In the genomic region with DNA sequence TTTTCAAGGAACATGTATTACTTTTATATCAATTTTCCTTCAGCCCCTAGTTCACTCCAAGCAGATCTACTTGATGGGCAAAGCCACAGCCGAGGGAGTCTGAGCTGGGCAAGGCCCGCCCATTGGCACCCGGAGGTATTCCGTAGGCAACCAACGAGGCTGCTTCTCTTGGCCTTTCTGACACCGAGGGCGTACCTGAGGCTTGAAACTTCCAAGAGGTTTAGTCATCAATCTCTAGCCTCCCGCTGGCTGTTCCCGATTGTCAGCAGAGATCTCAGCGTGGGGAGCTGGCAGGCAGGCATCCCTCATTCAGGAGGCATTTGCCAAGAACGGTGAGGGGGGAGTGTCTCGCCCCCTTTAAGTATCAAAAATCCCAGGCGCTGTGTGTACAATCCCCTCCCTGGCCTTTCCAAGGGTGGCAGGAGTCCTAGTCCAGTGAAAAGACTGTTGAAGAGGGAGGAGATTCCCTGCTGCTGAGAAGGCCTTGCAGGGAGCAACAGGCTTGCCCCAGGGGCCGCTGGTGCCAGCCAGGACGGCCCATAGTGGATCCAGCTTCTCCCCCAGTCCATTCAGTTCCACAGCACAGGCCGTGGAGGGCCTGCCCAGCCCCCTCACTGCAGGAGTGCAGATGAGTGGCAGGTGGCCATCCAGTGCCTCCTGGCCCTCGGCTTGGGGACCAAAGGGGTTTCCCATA, we compare ENCODE assay signal across 1 cellular context.
A peak's percentile ranks its signal among the peaks of the same experiment; 100 is the strongest.
TF ChIP-seq lines count a peak whose summit lies in the region.

No MANE protein-coding gene starts in this region.

TF ChIP-seq in Ishikawa, 13 proteins besides CTCF, POLR2A, EP300 and RAD21 (continued from another document):
- peak; percentile 67; the same call in 1 of the 2 replicates for TF ChIP-seq TCF12 (IDR thresholded peaks at IDR 0.05; ENCODE audit: low read depth)
- no peak for TF ChIP-seq ZBTB7A (IDR thresholded peaks at IDR 0.05; ENCODE audit: low read depth)
- peak; percentile 63 for TF ChIP-seq TEAD4 (IDR thresholded peaks at IDR 0.05)
